35 cellular contexts compared by ENCODE assay signal in the genomic region with DNA sequence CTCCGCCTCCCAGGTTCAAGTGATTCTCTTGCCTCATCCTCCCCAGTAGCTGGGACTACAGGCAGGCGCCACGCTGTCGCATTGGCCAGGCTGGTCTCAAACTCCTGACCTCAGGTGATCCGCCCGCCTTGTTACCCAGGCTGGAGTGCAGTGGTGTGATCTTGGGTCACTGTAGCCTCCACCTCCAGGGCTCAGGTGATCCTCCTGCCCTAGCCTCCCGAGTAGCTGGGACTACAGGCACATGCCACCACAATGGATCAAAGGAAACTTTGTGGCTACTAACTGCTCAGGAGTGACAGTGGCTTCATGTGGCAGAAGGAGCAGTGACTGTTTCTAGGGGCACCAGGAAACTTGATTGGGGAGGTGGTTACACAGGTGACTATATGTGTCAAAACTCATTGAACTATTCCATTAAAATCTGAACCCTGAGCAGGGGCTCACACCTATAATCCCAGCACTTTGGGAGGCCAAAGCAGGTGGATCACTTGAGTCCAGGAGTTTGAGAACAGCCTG. TPM values are rescaled to one million over a fixed set of nuclear protein-coding genes. Genes with fewer than 3 reads are reported as not detected.
"Had no signal": no experiment of that assay in that cellular context is flagged by ENCODE, and none has a peak within 500 bp of the region (broad histone marks: within the 10 kb centered on the region; RNA-seq: fewer than 3 reads in every experiment).

No MANE protein-coding gene starts in this region.

- H3K4me3 ChIP-seq: esophagus squamous epithelium, heart right ventricle, neural progenitor cell, psoas muscle, sigmoid colon, tibial artery had no signal

- ATAC-seq: effector memory CD8-positive, alpha-beta T cell; heart right ventricle; left lobe of liver; naive thymus-derived CD4-positive, alpha-beta T cell; psoas muscle; right cardiac atrium; stimulated activated naive B cell treated with anti-CD40 and anti-IgM and Interleukin-4, amounts not matched to agents 10 μg/mL and 1 μg/mL and 100 μg/mL, for 72 hours; stimulated activated naive CD8-positive, alpha-beta T cell treated with anti-CD3 and anti-CD28 coated beads, Interleukin-15, amount 100 ng/mL, for 72 hours had no signal

- H3K4me1 Mint-ChIP-seq: naive thymus-derived CD4-positive, alpha-beta T cell; stimulated activated naive CD8-positive, alpha-beta T cell treated with anti-CD3 and anti-CD28 coated beads, Interleukin-15, amount 100 ng/mL, for 72 hours had no signal

- H3K9ac ChIP-seq: neural progenitor cell had no signal

- DNase-seq: cerebellar nuclear complex; cortex of kidney; effector memory CD8-positive, alpha-beta T cell; erythroblast; esophagus squamous epithelium; foreskin melanocyte; glutamatergic neuron; heart right ventricle; hypothalamus; mesenchymal stem cell; midbrain; naive thymus-derived CD4-positive, alpha-beta T cell; nucleus accumbens; right cardiac atrium; sigmoid colon; stimulated activated CD4-positive, alpha-beta T cell treated with anti-CD3 and anti-CD28 coated beads, Interleukin-4, amount 100 ng/mL, for 4 hours; stimulated activated naive B cell treated with anti-CD40 and anti-IgM and Interleukin-4, amounts not matched to agents 10 μg/mL and 1 μg/mL and 100 μg/mL, for 72 hours; stimulated activated naive CD8-positive, alpha-beta T cell treated with anti-CD3 and anti-CD28 coated beads, Interleukin-15, amount 100 ng/mL, for 72 hours; tibial artery had no signal

- H3K9me3 ChIP-seq: esophagus squamous epithelium, heart right ventricle, psoas muscle, sigmoid colon, tibial artery had no signal

- H3K4me2 ChIP-seq: neural progenitor cell had no signal

- H2AFZ ChIP-seq: neural progenitor cell had no signal

- H3K27ac Mint-ChIP-seq: naive thymus-derived CD4-positive, alpha-beta T cell; nephron; neural progenitor cell; stimulated activated naive B cell treated with anti-CD40 and anti-IgM and Interleukin-4, amounts not matched to agents 10 μg/mL and 1 μg/mL and 100 μg/mL, for 72 hours; stimulated activated naive CD8-positive, alpha-beta T cell treated with anti-CD3 and anti-CD28 coated beads, Interleukin-15, amount 100 ng/mL, for 72 hours; type B pancreatic cell had no signal

- H3K9me3 Mint-ChIP-seq: effector memory CD8-positive, alpha-beta T cell; naive thymus-derived CD4-positive, alpha-beta T cell; nephron; neural progenitor cell; stimulated activated naive B cell treated with anti-CD40 and anti-IgM and Interleukin-4, amounts not matched to agents 10 μg/mL and 1 μg/mL and 100 μg/mL, for 72 hours; stimulated activated naive CD8-positive, alpha-beta T cell treated with anti-CD3 and anti-CD28 coated beads, Interleukin-15, amount 100 ng/mL, for 72 hours; type B pancreatic cell had no signal

- H3K27me3 Mint-ChIP-seq: effector memory CD8-positive, alpha-beta T cell had no signal

- H3K27ac ChIP-seq: esophagus squamous epithelium, heart right ventricle, neural progenitor cell, psoas muscle, sigmoid colon, tibial artery had no signal

- H3K4me3 Mint-ChIP-seq: effector memory CD8-positive, alpha-beta T cell; naive thymus-derived CD4-positive, alpha-beta T cell; nephron; neural progenitor cell; stimulated activated naive B cell treated with anti-CD40 and anti-IgM and Interleukin-4, amounts not matched to agents 10 μg/mL and 1 μg/mL and 100 μg/mL, for 72 hours; stimulated activated naive CD8-positive, alpha-beta T cell treated with anti-CD3 and anti-CD28 coated beads, Interleukin-15, amount 100 ng/mL, for 72 hours; type B pancreatic cell had no signal

- H3K4me1 ChIP-seq: heart right ventricle, neural progenitor cell, psoas muscle, sigmoid colon, tibial artery had no signal

- H3K27me3 ChIP-seq: esophagus squamous epithelium, neural progenitor cell had no signal

- H3K36me3 ChIP-seq: esophagus squamous epithelium, heart right ventricle, neural progenitor cell, sigmoid colon, tibial artery had no signal

- FAIRE-seq: endometrium, keratinocyte had no signal

- H3K36me3 Mint-ChIP-seq: naive thymus-derived CD4-positive, alpha-beta T cell; neural progenitor cell; stimulated activated naive B cell treated with anti-CD40 and anti-IgM and Interleukin-4, amounts not matched to agents 10 μg/mL and 1 μg/mL and 100 μg/mL, for 72 hours; type B pancreatic cell had no signal

RNA-seq across cellular contexts. Expression of gene LGALS7B, which starts 3.8 kb away (rescaled TPM):
- total RNA-seq: left lobe of liver; liver; lung microvascular endothelial cell; naive thymus-derived CD4-positive, alpha-beta T cell; osteocyte; psoas muscle; renal cortical epithelial cell; right cardiac atrium; skeletal muscle tissue had no signal
- polyA plus RNA-seq: naive thymus-derived CD4-positive, alpha-beta T cell; urinary bladder had no signal

RNA-seq across cellular contexts. Expression of gene LGALS7, which starts 11.9 kb away (rescaled TPM):
- total RNA-seq: dermis microvascular lymphatic vessel endothelial cell; heart right ventricle; left lobe of liver; liver; lung microvascular endothelial cell; mucosa of gallbladder; naive thymus-derived CD4-positive, alpha-beta T cell; osteocyte; psoas muscle; renal cortical epithelial cell; sigmoid colon; urinary bladder had no signal
- polyA plus RNA-seq: heart right ventricle; liver; naive thymus-derived CD4-positive, alpha-beta T cell; psoas muscle; right cardiac atrium; sigmoid colon had no signal

RNA-seq across cellular contexts. Expression of gene LGALS4, which starts 27.5 kb away (rescaled TPM):
- total RNA-seq: dermis microvascular lymphatic vessel endothelial cell, lung microvascular endothelial cell, osteocyte, renal cortical epithelial cell, skeletal muscle tissue, temporal lobe had no signal

RNA-seq across cellular contexts. Expression of gene CAPN12, which starts 41.0 kb away (rescaled TPM):
- total RNA-seq: dermis microvascular lymphatic vessel endothelial cell, osteocyte had no signal
